In the genomic region with DNA sequence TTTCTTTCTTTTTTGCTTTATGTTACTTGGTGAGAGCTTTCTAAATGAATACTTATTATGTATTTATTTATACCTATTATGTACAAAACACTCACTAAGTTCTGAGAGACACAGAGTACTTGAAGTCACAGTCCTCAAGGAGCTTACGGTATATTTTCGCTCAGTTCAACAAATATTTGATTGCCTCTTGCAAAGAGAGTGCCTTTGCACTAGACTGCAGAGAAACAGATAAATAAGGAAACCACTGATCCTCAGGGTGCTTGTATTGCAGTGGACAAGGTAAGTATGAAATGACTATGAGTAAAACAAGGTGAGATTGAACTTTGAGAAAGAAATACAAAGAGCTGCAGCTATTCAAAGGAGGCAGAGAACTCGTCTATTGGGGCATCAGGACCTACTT, we compare ENCODE assay signal across 8 cellular contexts.
"Had no signal": no experiment of that assay in that cellular context is flagged by ENCODE, and none has a peak within 500 bp of the region (broad histone marks: within the 10 kb centered on the region; RNA-seq: fewer than 3 reads in every experiment).

No MANE protein-coding gene starts in this region.

- H3K9me3 ChIP-seq: HAP-1 had no signal

- H3K27ac ChIP-seq: GM23248, HL-60 had no signal

- H3K4me3 ChIP-seq: GM23248, HAP-1 had no signal

- DNase-seq: GM23248, GOT3, H7, HFFc6 had no signal

- H3K36me3 ChIP-seq: HAP-1 had no signal

- ATAC-seq: HCT116, HepG2 had no signal

- H3K4me1 ChIP-seq: HAP-1 had no signal
